37 cellular contexts compared by ENCODE assay signal in genomic region chrX:70201732-70202131, GRCh38. TPM values are rescaled to one million over a fixed set of nuclear protein-coding genes. Genes with fewer than 3 reads are reported as not detected.
"Had no signal": no experiment of that assay in that cellular context is flagged by ENCODE, and none has a peak within 500 bp of the region (broad histone marks: within the 10 kb centered on the region; RNA-seq: fewer than 3 reads in every experiment).

No MANE protein-coding gene starts in this region.

- H3K4me1 ChIP-seq: adrenal gland, body of pancreas, esophagus squamous epithelium, heart left ventricle had no signal

- H3K4me3 ChIP-seq: adrenal gland, body of pancreas, esophagus squamous epithelium, heart left ventricle had no signal

- H3K27me3 ChIP-seq: body of pancreas, esophagus squamous epithelium had no signal

- H3K27me3 Mint-ChIP-seq: activated CD4-positive, alpha-beta T cell treated with anti-CD3 and anti-CD28 coated beads for 36 hours; activated naive CD8-positive, alpha-beta T cell treated with anti-CD3 and anti-CD28 coated beads for 36 hours had no signal

- H3K36me3 Mint-ChIP-seq: activated CD4-positive, alpha-beta memory T cell treated with anti-CD3 and anti-CD28 coated beads for 36 hours; activated CD8-positive, alpha-beta memory T cell treated with anti-CD3 and anti-CD28 coated beads, Interleukin-2, amount 10 ng/mL, durations not matched to agents 7 days and 5 days; activated naive CD4-positive, alpha-beta T cell treated with anti-CD3 and anti-CD28 coated beads, Interleukin-2, amount 50 U/mL, for 24 hours; activated naive CD8-positive, alpha-beta T cell treated with anti-CD3 and anti-CD28 coated beads for 36 hours had no signal

- H3K9me3 Mint-ChIP-seq: activated CD4-positive, alpha-beta memory T cell treated with anti-CD3 and anti-CD28 coated beads for 36 hours; activated CD4-positive, alpha-beta T cell treated with anti-CD3 and anti-CD28 coated beads, Interleukin-2, amount 10 ng/mL, durations not matched to agents 24 days and 14 days; activated naive CD4-positive, alpha-beta T cell treated with anti-CD3 and anti-CD28 coated beads for 36 hours; activated naive CD4-positive, alpha-beta T cell treated with anti-CD3 and anti-CD28 coated beads, Interleukin-2, amount 50 U/mL, for 24 hours; activated naive CD8-positive, alpha-beta T cell treated with anti-CD3 and anti-CD28 coated beads for 36 hours; activated naive CD8-positive, alpha-beta T cell treated with anti-CD3 and anti-CD28 coated beads, Interleukin-2, amount 50 U/mL, for 24 hours; activated T-helper 1 cell treated with anti-CD3 and anti-CD28 coated beads, Interleukin-12 subunit alpha, Interleukin-12 subunit beta, Interleukin-2, Interleukin-4 antibody, amounts not matched to agents 30 ng/mL and 10 ng/mL and 1 ng/mL, durations not matched to agents 14 hours and 24 hours and 36 hours; activated T-helper 2 cell treated with anti-CD3 and anti-CD28 coated beads, Interferon-gamma antibody, Interleukin-2, Interleukin-4, amounts not matched to agents 10 μg/mL and 5 μg/mL and 100 μg/mL, durations not matched to agents 14 hours and 24 hours and 36 hours had no signal

- DNase-seq: activated CD4-positive, alpha-beta memory T cell treated with anti-CD3 and anti-CD28 coated beads for 36 hours; activated CD4-positive, alpha-beta T cell treated with anti-CD3 and anti-CD28 coated beads for 36 hours; activated CD4-positive, alpha-beta T cell treated with anti-CD3 and anti-CD28 coated beads, Interleukin-2, amount 10 ng/mL, durations not matched to agents 24 days and 14 days; activated CD4-positive, CD25-positive, alpha-beta regulatory T cell; activated CD4-positive, CD25-positive, alpha-beta regulatory T cell treated with anti-CD3 and anti-CD28 coated beads, Interleukin-2, amount 50 U/mL, for 72 hours; activated CD8-positive, alpha-beta memory T cell treated with anti-CD3 and anti-CD28 coated beads, Interleukin-2, amount 10 ng/mL, durations not matched to agents 7 days and 5 days; activated CD8-positive, alpha-beta memory T cell treated with anti-CD3 and anti-CD28 coated beads, Interleukin-2, amount 50 U/mL, for 4 hours; activated CD8-positive, alpha-beta T cell treated with anti-CD3 and anti-CD28 coated beads, Interleukin-2, amount 10 ng/mL, durations not matched to agents 7 days and 5 days; activated effector memory CD4-positive, alpha-beta T cell treated with anti-CD3 and anti-CD28 coated beads, Interleukin-2, amount 50 U/mL, for 16 hours; activated naive CD4-positive, alpha-beta T cell treated with anti-CD3 and anti-CD28 coated beads for 36 hours; activated naive CD8-positive, alpha-beta T cell treated with anti-CD3 and anti-CD28 coated beads for 36 hours; activated naive CD8-positive, alpha-beta T cell treated with anti-CD3 and anti-CD28 coated beads, Interleukin-2, amount 50 U/mL, for 24 hours; activated T-cell treated with anti-CD3 and anti-CD28 coated beads, Interleukin-2, amount 50 U/mL, for 1 hour; activated T-cell treated with anti-CD3 and anti-CD28 coated beads, Interleukin-2, amount 50 U/mL, for 48 hours; adrenal gland; amygdala; aorta; body of pancreas; caudate nucleus; cortex of kidney; dermis blood vessel endothelial cell; effector CD4-positive, alpha-beta T cell; esophagus squamous epithelium; foreskin melanocyte; glutamatergic neuron; heart left ventricle had no signal

- H3K36me3 ChIP-seq: adrenal gland, esophagus squamous epithelium, heart left ventricle had no signal

- ATAC-seq: activated CD4-positive, alpha-beta T cell treated with anti-CD3 and anti-CD28 coated beads for 36 hours; activated CD8-positive, alpha-beta memory T cell treated with anti-CD3 and anti-CD28 coated beads, Interleukin-2, amount 10 ng/mL, durations not matched to agents 7 days and 5 days; activated CD8-positive, alpha-beta T cell treated with anti-CD3 and anti-CD28 coated beads, Interleukin-2, amount 10 ng/mL, durations not matched to agents 7 days and 5 days; activated naive CD8-positive, alpha-beta T cell treated with anti-CD3 and anti-CD28 coated beads, Interleukin-2, amount 50 U/mL, for 24 hours; body of pancreas; heart left ventricle had no signal

- H3K9me3 ChIP-seq: adrenal gland, body of pancreas, esophagus squamous epithelium, heart left ventricle had no signal

- H3K4me3 Mint-ChIP-seq: activated CD4-positive, alpha-beta memory T cell treated with anti-CD3 and anti-CD28 coated beads for 36 hours; activated CD4-positive, alpha-beta T cell treated with anti-CD3 and anti-CD28 coated beads for 36 hours; activated CD4-positive, alpha-beta T cell treated with anti-CD3 and anti-CD28 coated beads, Interleukin-2, amount 10 ng/mL, durations not matched to agents 24 days and 14 days; activated CD8-positive, alpha-beta memory T cell treated with anti-CD3 and anti-CD28 coated beads, Interleukin-2, amount 10 ng/mL, durations not matched to agents 7 days and 5 days; activated CD8-positive, alpha-beta T cell treated with anti-CD3 and anti-CD28 coated beads, Interleukin-2, amount 10 ng/mL, durations not matched to agents 7 days and 5 days; activated naive CD4-positive, alpha-beta T cell treated with anti-CD3 and anti-CD28 coated beads for 36 hours; activated naive CD4-positive, alpha-beta T cell treated with anti-CD3 and anti-CD28 coated beads, Interleukin-2, amount 50 U/mL, for 24 hours; activated naive CD8-positive, alpha-beta T cell treated with anti-CD3 and anti-CD28 coated beads for 36 hours; activated naive CD8-positive, alpha-beta T cell treated with anti-CD3 and anti-CD28 coated beads, Interleukin-2, amount 50 U/mL, for 24 hours; activated T-helper 1 cell treated with anti-CD3 and anti-CD28 coated beads, Interleukin-12 subunit alpha, Interleukin-12 subunit beta, Interleukin-2, Interleukin-4 antibody, amounts not matched to agents 30 ng/mL and 10 ng/mL and 1 ng/mL, durations not matched to agents 14 hours and 24 hours and 36 hours had no signal

- H3K27ac ChIP-seq: adrenal gland, body of pancreas, epithelial cell of prostate, esophagus squamous epithelium, heart left ventricle had no signal

- H3K27ac Mint-ChIP-seq: activated CD4-positive, alpha-beta memory T cell treated with anti-CD3 and anti-CD28 coated beads for 36 hours; activated CD4-positive, alpha-beta T cell treated with anti-CD3 and anti-CD28 coated beads for 36 hours; activated CD4-positive, alpha-beta T cell treated with anti-CD3 and anti-CD28 coated beads, Interleukin-2, amount 10 ng/mL, durations not matched to agents 24 days and 14 days; activated CD8-positive, alpha-beta memory T cell treated with anti-CD3 and anti-CD28 coated beads, Interleukin-2, amount 10 ng/mL, durations not matched to agents 7 days and 5 days; activated CD8-positive, alpha-beta T cell treated with anti-CD3 and anti-CD28 coated beads, Interleukin-2, amount 10 ng/mL, durations not matched to agents 7 days and 5 days; activated naive CD4-positive, alpha-beta T cell treated with anti-CD3 and anti-CD28 coated beads for 36 hours; activated naive CD4-positive, alpha-beta T cell treated with anti-CD3 and anti-CD28 coated beads, Interleukin-2, amount 50 U/mL, for 24 hours; activated naive CD8-positive, alpha-beta T cell treated with anti-CD3 and anti-CD28 coated beads for 36 hours; activated naive CD8-positive, alpha-beta T cell treated with anti-CD3 and anti-CD28 coated beads, Interleukin-2, amount 50 U/mL, for 24 hours; activated T-helper 1 cell treated with anti-CD3 and anti-CD28 coated beads, Interleukin-12 subunit alpha, Interleukin-12 subunit beta, Interleukin-2, Interleukin-4 antibody, amounts not matched to agents 30 ng/mL and 10 ng/mL and 1 ng/mL, durations not matched to agents 14 hours and 24 hours and 36 hours; activated T-helper 2 cell treated with anti-CD3 and anti-CD28 coated beads, Interferon-gamma antibody, Interleukin-2, Interleukin-4, amounts not matched to agents 10 μg/mL and 5 μg/mL and 100 μg/mL, durations not matched to agents 14 hours and 24 hours and 36 hours had no signal

RNA-seq across cellular contexts. Expression of gene DGAT2L6, which starts 24.4 kb away (rescaled TPM):
- total RNA-seq: activated CD4-positive, alpha-beta memory T cell treated with anti-CD3 and anti-CD28 coated beads for 36 hours; activated CD4-positive, alpha-beta T cell treated with anti-CD3 and anti-CD28 coated beads for 36 hours; activated CD4-positive, alpha-beta T cell treated with anti-CD3 and anti-CD28 coated beads, Interleukin-2, amount 10 ng/mL, durations not matched to agents 24 days and 14 days; activated CD8-positive, alpha-beta memory T cell treated with anti-CD3 and anti-CD28 coated beads for 36 hours; activated CD8-positive, alpha-beta memory T cell treated with anti-CD3 and anti-CD28 coated beads, Interleukin-2, amount 10 ng/mL, durations not matched to agents 7 days and 5 days; activated CD8-positive, alpha-beta T cell treated with anti-CD3 and anti-CD28 coated beads, Interleukin-2, amount 10 ng/mL, durations not matched to agents 7 days and 5 days; activated naive CD4-positive, alpha-beta T cell treated with anti-CD3 and anti-CD28 coated beads for 36 hours; activated naive CD8-positive, alpha-beta T cell treated with anti-CD3 and anti-CD28 coated beads for 36 hours; activated T-helper 1 cell treated with anti-CD3 and anti-CD28 coated beads, Interleukin-12 subunit alpha, Interleukin-12 subunit beta, Interleukin-2, Interleukin-4 antibody, amounts not matched to agents 30 ng/mL and 10 ng/mL and 1 ng/mL, durations not matched to agents 14 hours and 24 hours and 36 hours; activated T-helper 2 cell treated with anti-CD3 and anti-CD28 coated beads, Interferon-gamma antibody, Interleukin-2, Interleukin-4, amounts not matched to agents 10 μg/mL and 5 μg/mL and 100 μg/mL, durations not matched to agents 14 hours and 24 hours and 36 hours; adrenal gland; aorta; body of pancreas; chondrocyte; dermis blood vessel endothelial cell; endothelial cell of umbilical vein; esophagus squamous epithelium; fibroblast of lung; fibroblast of villous mesenchyme; heart left ventricle; T-helper 1 cell treated with Interleukin-12 subunit alpha and Interleukin-12 subunit beta and Interleukin-4 antibody, amounts not matched to agents 30 ng/mL and 1 ng/mL, for 36 hours had no signal
- polyA plus RNA-seq: adrenal gland, aorta, endothelial cell of umbilical vein, esophagus, fibroblast of lung, heart left ventricle had no signal

RNA-seq across cellular contexts. Expression of gene AWAT1, which starts 32.7 kb away (rescaled TPM):
- total RNA-seq: activated CD4-positive, alpha-beta memory T cell treated with anti-CD3 and anti-CD28 coated beads for 36 hours; activated CD4-positive, alpha-beta T cell treated with anti-CD3 and anti-CD28 coated beads for 36 hours; activated CD4-positive, alpha-beta T cell treated with anti-CD3 and anti-CD28 coated beads, Interleukin-2, amount 10 ng/mL, durations not matched to agents 24 days and 14 days; activated CD8-positive, alpha-beta memory T cell treated with anti-CD3 and anti-CD28 coated beads for 36 hours; activated CD8-positive, alpha-beta memory T cell treated with anti-CD3 and anti-CD28 coated beads, Interleukin-2, amount 10 ng/mL, durations not matched to agents 7 days and 5 days; activated CD8-positive, alpha-beta T cell treated with anti-CD3 and anti-CD28 coated beads, Interleukin-2, amount 10 ng/mL, durations not matched to agents 7 days and 5 days; activated naive CD4-positive, alpha-beta T cell treated with anti-CD3 and anti-CD28 coated beads for 36 hours; activated naive CD8-positive, alpha-beta T cell treated with anti-CD3 and anti-CD28 coated beads for 36 hours; activated T-helper 1 cell treated with anti-CD3 and anti-CD28 coated beads, Interleukin-12 subunit alpha, Interleukin-12 subunit beta, Interleukin-2, Interleukin-4 antibody, amounts not matched to agents 30 ng/mL and 10 ng/mL and 1 ng/mL, durations not matched to agents 14 hours and 24 hours and 36 hours; activated T-helper 2 cell treated with anti-CD3 and anti-CD28 coated beads, Interferon-gamma antibody, Interleukin-2, Interleukin-4, amounts not matched to agents 10 μg/mL and 5 μg/mL and 100 μg/mL, durations not matched to agents 14 hours and 24 hours and 36 hours; adrenal gland; aorta; body of pancreas; chondrocyte; dermis blood vessel endothelial cell; endothelial cell of umbilical vein; esophagus squamous epithelium; fibroblast of lung; fibroblast of villous mesenchyme; heart left ventricle; T-helper 1 cell treated with Interleukin-12 subunit alpha and Interleukin-12 subunit beta and Interleukin-4 antibody, amounts not matched to agents 30 ng/mL and 1 ng/mL, for 36 hours had no signal
- polyA plus RNA-seq: adrenal gland, aorta, endothelial cell of umbilical vein, esophagus, fibroblast of lung, heart left ventricle had no signal

RNA-seq across cellular contexts. Expression of gene P2RY4, which starts 58.3 kb away (rescaled TPM):
- total RNA-seq: activated T-helper 1 cell treated with anti-CD3 and anti-CD28 coated beads, Interleukin-12 subunit alpha, Interleukin-12 subunit beta, Interleukin-2, Interleukin-4 antibody, amounts not matched to agents 30 ng/mL and 10 ng/mL and 1 ng/mL, durations not matched to agents 14 hours and 24 hours and 36 hours; chondrocyte; dermis blood vessel endothelial cell; endothelial cell of umbilical vein; fibroblast of villous mesenchyme; T-helper 1 cell treated with Interleukin-12 subunit alpha and Interleukin-12 subunit beta and Interleukin-4 antibody, amounts not matched to agents 30 ng/mL and 1 ng/mL, for 36 hours had no signal
- polyA plus RNA-seq: aorta had no signal
